23 cellular contexts compared by ENCODE assay signal in genomic region chr10:10131984-10132383, GRCh38.
"Had no signal": no experiment of that assay in that cellular context is flagged by ENCODE, and none has a peak within 500 bp of the region (broad histone marks: within the 10 kb centered on the region; RNA-seq: fewer than 3 reads in every experiment).

No MANE protein-coding gene starts in this region.

- H3K4me2 ChIP-seq: neural progenitor cell had no signal

- H3K27me3 ChIP-seq: ascending aorta, colonic mucosa, esophagus squamous epithelium, neural progenitor cell, suprapubic skin, tibial nerve had no signal

- H3K27ac Mint-ChIP-seq: activated B cell treated with CpG ODN at 0.5 μM for 24 hours; activated CD4-positive, alpha-beta T cell treated with anti-CD3 and anti-CD28 coated beads for 36 hours; activated naive CD4-positive, alpha-beta T cell treated with anti-CD3 and anti-CD28 coated beads, Interleukin-2, amount 50 U/mL, for 72 hours; activated T-cell treated with anti-CD3 and anti-CD28 coated beads, Interleukin-2, amount 50 U/mL, for 24 hours; activated T-helper 17 cell treated with anti-CD3 and anti-CD28 coated beads, Interleukin-2, amount 50 U/mL, for 72 hours; endodermal cell; memory B cell; naive B cell; neural progenitor cell; stimulated activated naive CD8-positive, alpha-beta T cell treated with anti-CD3 and anti-CD28 coated beads, Interleukin-15, Interleukin-2, amounts not matched to agents 100 ng/mL and 50 ng/mL, for 24 hours had no signal

- H3K9me3 ChIP-seq: ascending aorta, colonic mucosa, esophagus squamous epithelium, tibial nerve had no signal

- H3K9me3 Mint-ChIP-seq: activated B cell treated with CpG ODN at 0.5 μM for 24 hours; activated naive CD4-positive, alpha-beta T cell treated with anti-CD3 and anti-CD28 coated beads, Interleukin-2, amount 50 U/mL, for 72 hours; activated T-cell treated with anti-CD3 and anti-CD28 coated beads, Interleukin-2, amount 50 U/mL, for 24 hours; activated T-helper 17 cell treated with anti-CD3 and anti-CD28 coated beads, Interleukin-2, amount 50 U/mL, for 72 hours; central memory CD8-positive, alpha-beta T cell; endodermal cell; memory B cell; naive B cell; neural progenitor cell; stimulated activated naive CD8-positive, alpha-beta T cell treated with anti-CD3 and anti-CD28 coated beads, Interleukin-15, Interleukin-2, amounts not matched to agents 100 ng/mL and 50 ng/mL, for 24 hours had no signal

- H3K27me3 Mint-ChIP-seq: activated B cell treated with CpG ODN at 0.5 μM for 24 hours; activated T-helper 17 cell treated with anti-CD3 and anti-CD28 coated beads, Interleukin-2, amount 50 U/mL, for 72 hours; central memory CD8-positive, alpha-beta T cell; memory B cell; naive B cell; stimulated activated naive CD8-positive, alpha-beta T cell treated with anti-CD3 and anti-CD28 coated beads, Interleukin-15, Interleukin-2, amounts not matched to agents 100 ng/mL and 50 ng/mL, for 24 hours had no signal

- H3K36me3 Mint-ChIP-seq: activated naive CD4-positive, alpha-beta T cell treated with anti-CD3 and anti-CD28 coated beads, Interleukin-2, amount 50 U/mL, for 72 hours; memory B cell; naive B cell; neural progenitor cell had no signal

- H3K4me3 Mint-ChIP-seq: activated B cell treated with CpG ODN at 0.5 μM for 24 hours; activated CD4-positive, alpha-beta T cell treated with anti-CD3 and anti-CD28 coated beads for 36 hours; activated T-cell treated with anti-CD3 and anti-CD28 coated beads, Interleukin-2, amount 50 U/mL, for 24 hours; activated T-helper 17 cell treated with anti-CD3 and anti-CD28 coated beads, Interleukin-2, amount 50 U/mL, for 72 hours; central memory CD8-positive, alpha-beta T cell; endodermal cell; memory B cell; naive B cell; neural progenitor cell; stimulated activated naive CD8-positive, alpha-beta T cell treated with anti-CD3 and anti-CD28 coated beads, Interleukin-15, Interleukin-2, amounts not matched to agents 100 ng/mL and 50 ng/mL, for 24 hours had no signal

- DNase-seq: activated B cell treated with CpG ODN at 0.5 μM for 24 hours; activated CD4-positive, alpha-beta T cell treated with anti-CD3 and anti-CD28 coated beads for 36 hours; activated CD4-positive, alpha-beta T cell treated with anti-CD3 and anti-CD28 coated beads, Interleukin-2, amount 50 U/mL, for 4 hours; activated CD8-positive, alpha-beta memory T cell treated with anti-CD3 and anti-CD28 coated beads for 24 hours; activated CD8-positive, alpha-beta memory T cell treated with anti-CD3 and anti-CD28 coated beads, Interleukin-2, amount 50 U/mL, for 4 hours; activated T-cell treated with anti-CD3 and anti-CD28 coated beads, Interleukin-2, amount 50 U/mL, for 24 hours; colonic mucosa; endodermal cell; esophagus squamous epithelium; islet precursor cell; left cardiac atrium; naive B cell; stimulated activated CD4-positive, alpha-beta T cell treated with anti-CD3 and anti-CD28 coated beads, Interleukin-4, amount 100 ng/mL, for 24 hours; T-helper 9 cell had no signal

- H3K36me3 ChIP-seq: ascending aorta, colonic mucosa, esophagus squamous epithelium, neural progenitor cell, suprapubic skin, tibial nerve had no signal

- H3K27ac ChIP-seq: ascending aorta, colonic mucosa, esophagus squamous epithelium, neural progenitor cell, suprapubic skin, tibial nerve had no signal

- H2AFZ ChIP-seq: neural progenitor cell had no signal

- H3K4me1 Mint-ChIP-seq: activated B cell treated with CpG ODN at 0.5 μM for 24 hours; activated CD4-positive, alpha-beta T cell treated with anti-CD3 and anti-CD28 coated beads for 36 hours; activated T-helper 17 cell treated with anti-CD3 and anti-CD28 coated beads, Interleukin-2, amount 50 U/mL, for 72 hours; central memory CD8-positive, alpha-beta T cell; endodermal cell; memory B cell; naive B cell had no signal

- H3K9ac ChIP-seq: neural progenitor cell had no signal

- H3K4me3 ChIP-seq: ascending aorta, colonic mucosa, esophagus squamous epithelium, neural progenitor cell, suprapubic skin, tibial nerve had no signal
